Comparison of ENCODE assay signal across 8 cellular contexts in the genomic region with DNA sequence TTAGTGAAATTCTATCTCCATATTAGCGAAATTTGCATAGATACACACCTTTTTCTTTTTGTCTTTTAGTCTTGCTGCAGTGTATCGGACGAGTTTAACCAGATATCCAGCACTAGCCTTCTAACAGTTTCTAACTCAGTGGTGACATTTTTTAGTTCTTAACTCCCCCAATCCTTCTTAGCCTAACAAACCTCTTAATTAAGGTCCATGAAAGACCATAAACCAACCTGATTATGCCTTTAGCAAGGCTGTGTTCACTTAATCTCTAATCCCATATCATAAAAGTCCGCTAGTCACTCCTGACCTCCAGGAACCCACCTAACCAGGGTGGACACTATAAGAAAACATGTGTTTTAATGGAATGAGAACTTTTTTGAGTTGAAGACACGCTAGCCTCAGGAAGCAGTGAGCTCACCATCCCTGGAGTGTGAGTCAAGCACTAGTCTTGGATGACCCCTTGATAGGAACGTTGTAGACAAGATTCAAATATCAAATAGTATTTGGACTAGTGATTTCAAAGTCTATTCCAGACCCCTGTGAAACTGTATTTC. TPM values are rescaled to one million over a fixed set of nuclear protein-coding genes. Genes with fewer than 3 reads are reported as not detected.
A peak's percentile ranks its signal among the peaks of the same experiment; 100 is the strongest.
DNase-seq lines count a peak whose midpoint lies in the region; ATAC-seq and TF ChIP-seq lines count a peak whose summit lies in the region.

No MANE protein-coding gene starts in this region.

- H3K4me3 ChIP-seq in CD4-positive, CD25-positive, alpha-beta regulatory T cell (ENCODE audit: low read depth, low read length): peak overlapping the region; percentile 89
- H3K4me3 ChIP-seq in hepatocyte: peak overlapping the region; percentile 63
- peak overlapping the region; percentile 84 for H3K4me3 ChIP-seq in smooth muscle cell

- H3K4me1 ChIP-seq in CD4-positive, CD25-positive, alpha-beta regulatory T cell (ENCODE audit: control insufficient read depth, insufficient read depth, low read length, poor library complexity, severe bottlenecking): peaks cover 57% of the 10 kb centered on the region
- H3K4me1 ChIP-seq in hepatocyte (ENCODE audit: insufficient read depth) (peaks cover 11% of the 10 kb centered on the region), smooth muscle cell (ENCODE audit: low read depth) (peaks cover 18% of the 10 kb centered on the region)

- H4K20me1 ChIP-seq in hepatocyte (ENCODE audit: insufficient read depth, poor library complexity, severe bottlenecking) (no peaks in the 10 kb centered on the region), smooth muscle cell (ENCODE audit: low read depth) (no peaks in the 10 kb centered on the region)

- H3K79me2 ChIP-seq in hepatocyte (peaks cover 29% of the 10 kb centered on the region), smooth muscle cell (ENCODE audit: low read depth) (no peaks in the 10 kb centered on the region)

- H3F3A ChIP-seq in smooth muscle cell (ENCODE audit: low read depth): peaks cover 28% of the 10 kb centered on the region

- 22% methylated on average over 6 of the region's 6 CpGs for WGBS in hepatocyte (ENCODE audit: low lambda C conversion rate, missing lambda C conversion rate)
- WGBS in smooth muscle cell (ENCODE audit: low lambda C conversion rate): 20% methylated on average over 6 of the region's 6 CpGs

- H3K9me3 ChIP-seq in CD4-positive, CD25-positive, alpha-beta regulatory T cell (ENCODE audit: control insufficient read depth in 2 of 2, low read length in 2 of 2): no peaks in the 10 kb centered on the region
- no peaks in the 10 kb centered on the region for H3K9me3 ChIP-seq in hepatocyte (ENCODE audit: low read depth)
- H3K9me3 ChIP-seq in smooth muscle cell (replicated peaks; ENCODE audit: low read depth): no peaks in the 10 kb centered on the region

- no peaks in the 10 kb centered on the region for H3K27me3 ChIP-seq in CD4-positive, CD25-positive, alpha-beta regulatory T cell (ENCODE audit: control insufficient read depth, insufficient read depth, low read length)
- H3K27me3 ChIP-seq in hepatocyte (no peaks in the 10 kb centered on the region), smooth muscle cell (ENCODE audit: low read depth) (no peaks in the 10 kb centered on the region)

- intact Hi-C loops in activated CD8-positive, alpha-beta T cell treated with anti-CD3 and anti-CD28 coated beads for 36 hours (cut with micrococcal nuclease): no loop called here

- H3K27ac Mint-ChIP-seq in CD4-positive, CD25-positive, alpha-beta regulatory T cell: peak overlapping the region; percentile 72 to 99 (median 97)
- peak overlapping the region; percentile 97 for H3K27ac Mint-ChIP-seq in activated CD8-positive, alpha-beta T cell treated with anti-CD3 and anti-CD28 coated beads for 36 hours

- H3K9me2 ChIP-seq in hepatocyte (replicated peaks; ENCODE audit: insufficient read depth): no peaks in the 10 kb centered on the region

- peaks cover 13% of the 10 kb centered on the region for H3K27me3 Mint-ChIP-seq in CD4-positive, CD25-positive, alpha-beta regulatory T cell
- H3K27me3 Mint-ChIP-seq in activated CD8-positive, alpha-beta T cell treated with anti-CD3 and anti-CD28 coated beads for 36 hours: no peaks in the 10 kb centered on the region

- peak overlapping the region; percentile 98 for H3K27ac ChIP-seq in CD4-positive, CD25-positive, alpha-beta regulatory T cell (ENCODE audit: insufficient read depth, low read length, poor library complexity, severe bottlenecking)
- H3K27ac ChIP-seq in hepatocyte: peak overlapping the region; percentile 99
- H3K27ac ChIP-seq in smooth muscle cell (ENCODE audit: low read depth): peak overlapping the region; percentile 78

- no peak for ATAC-seq in CD4-positive, CD25-positive, alpha-beta regulatory T cell (ENCODE audit: low read depth in 2 of 2)
- no peak for ATAC-seq in activated CD8-positive, alpha-beta T cell treated with anti-CD3 and anti-CD28 coated beads for 36 hours
- ATAC-seq in HG03439 (IDR thresholded peaks at IDR 0.05; ENCODE audit: unreplicated experiment): no peak
- no peak for ATAC-seq in GM18868 (IDR thresholded peaks at IDR 0.05; ENCODE audit: unreplicated experiment)
- ATAC-seq in activated CD4-positive, CD25-positive, alpha-beta regulatory T cell treated with anti-CD3 and anti-CD28 coated beads, Interleukin-2, amount 50 U/mL, for 24 hours: no peak

- H2AFZ ChIP-seq in hepatocyte (peak overlapping the region; percentile 61), smooth muscle cell (ENCODE audit: low read depth) (peak overlapping the region; percentile 86)

- H3K4me2 ChIP-seq in hepatocyte (peak overlapping the region; percentile 94), smooth muscle cell (peak overlapping the region; percentile 99)

- TF ChIP-seq CTCF in activated CD8-positive, alpha-beta T cell treated with anti-CD3 and anti-CD28 coated beads for 36 hours (IDR thresholded peaks at IDR 0.05): no peak
- TF ChIP-seq CTCF in hepatocyte (IDR thresholded peaks at IDR 0.05; ENCODE audit: poor library complexity) (no peak), smooth muscle cell (IDR thresholded peaks at IDR 0.05; ENCODE audit: borderline replicate concordance, insufficient read depth, poor library complexity, severe bottlenecking) (no peak)

- CTCF ChIA-PET in activated CD8-positive, alpha-beta T cell treated with anti-CD3 and anti-CD28 coated beads for 36 hours (lab: Charles Lee): interaction anchor here (0.6 to 4.0 kb wide), 6 partner anchors 10 to 370 kb away, joined by 3 to 55 read pairs (median 4); a partner anchor contains a TSS

- peaks cover 17% of the 10 kb centered on the region for H3K36me3 Mint-ChIP-seq in CD4-positive, CD25-positive, alpha-beta regulatory T cell
- H3K36me3 Mint-ChIP-seq in activated CD8-positive, alpha-beta T cell treated with anti-CD3 and anti-CD28 coated beads for 36 hours (ENCODE audit: low read depth): peaks cover 52% of the 10 kb centered on the region

- peak overlapping the region; percentile 1 for H3K9ac ChIP-seq in smooth muscle cell (ENCODE audit: low read depth)

- peak in 1 of 3 donors; percentile 52 for DNase-seq in CD4-positive, CD25-positive, alpha-beta regulatory T cell
- peak; percentile 55 for DNase-seq in HT-29 (ENCODE audit: low spot score)
- peak; percentile 31 for DNase-seq in activated CD8-positive, alpha-beta T cell treated with anti-CD3 and anti-CD28 coated beads for 36 hours
- no peak for DNase-seq in hepatocyte (ENCODE audit: low spot score)
- DNase-seq in smooth muscle cell (lab: John Stamatoyannopoulos, UW; ENCODE audit: unreplicated experiment): no peak

- POLR2A ChIA-PET in activated CD8-positive, alpha-beta T cell treated with anti-CD3 and anti-CD28 coated beads for 36 hours (lab: Charles Lee): interaction anchor here (0.9 to 7.2 kb wide), 7 partner anchors 10 to 369 kb away, joined by 4 to 101 read pairs (median 34); a partner anchor contains a TSS

- H3K36me3 ChIP-seq in CD4-positive, CD25-positive, alpha-beta regulatory T cell (ENCODE audit: control insufficient read depth, insufficient read depth, low read length): peaks cover 6% of the 10 kb centered on the region
- H3K36me3 ChIP-seq in hepatocyte (replicated peaks; ENCODE audit: insufficient read depth, low read depth) (no peaks in the 10 kb centered on the region), smooth muscle cell (ENCODE audit: low read depth) (no peaks in the 10 kb centered on the region)

- H3K9me3 Mint-ChIP-seq in CD4-positive, CD25-positive, alpha-beta regulatory T cell: peaks cover 0 to 7% (median 1%) of the 10 kb centered on the region in 7 donors
- no peaks in the 10 kb centered on the region for H3K9me3 Mint-ChIP-seq in activated CD8-positive, alpha-beta T cell treated with anti-CD3 and anti-CD28 coated beads for 36 hours

- peak overlapping the region; percentile 91 to 99 (median 95) for H3K4me3 Mint-ChIP-seq in CD4-positive, CD25-positive, alpha-beta regulatory T cell
- peak overlapping the region; percentile 86 for H3K4me3 Mint-ChIP-seq in activated CD8-positive, alpha-beta T cell treated with anti-CD3 and anti-CD28 coated beads for 36 hours

- peaks cover 20 to 52% (median 30%) of the 10 kb centered on the region in 4 donors for H3K4me1 Mint-ChIP-seq in CD4-positive, CD25-positive, alpha-beta regulatory T cell
- H3K4me1 Mint-ChIP-seq in activated CD8-positive, alpha-beta T cell treated with anti-CD3 and anti-CD28 coated beads for 36 hours (ENCODE audit: low read depth): peaks cover 38% of the 10 kb centered on the region

RNA-seq across cellular contexts. Expression of a gene that starts 9.4 kb away (rescaled TPM):
- 391 TPM for total RNA-seq in CD4-positive, CD25-positive, alpha-beta regulatory T cell
- 10 to 100 TPM; 13.4 to 41.7 (median 21.1) TPM for polyA plus RNA-seq in CD4-positive, CD25-positive, alpha-beta regulatory T cell
- total RNA-seq in HT-29 (2014; rRNA removed; shearing (Covaris generic)): 52.9 and 67.7 TPM in 2 replicates
- total RNA-seq in activated CD8-positive, alpha-beta T cell treated with anti-CD3 and anti-CD28 coated beads for 36 hours: 10 to 100 TPM; 39.9 to 40.8 TPM
- 44.8 and 46.0 TPM in 2 replicates for total RNA-seq in hepatocyte
- 4.2 and 7.0 TPM in 2 replicates for polyA plus RNA-seq in hepatocyte
- total RNA-seq in smooth muscle cell: 17.4 and 17.7 TPM in 2 replicates
- polyA plus RNA-seq in smooth muscle cell: 2.4 and 3.0 TPM in 2 replicates

RNA-seq across cellular contexts. Expression of a gene that starts 30.6 kb away (rescaled TPM):
- total RNA-seq in CD4-positive, CD25-positive, alpha-beta regulatory T cell: 5.8 TPM
- polyA plus RNA-seq in CD4-positive, CD25-positive, alpha-beta regulatory T cell: 1 to 10 TPM; 3.5 to 6.1 (median 4.0) TPM
- 0.25 and 1.0 TPM in 2 replicates for total RNA-seq in HT-29 (2014; rRNA removed; shearing (Covaris generic))
- 10 to 100 TPM; 17.3 to 17.6 TPM for total RNA-seq in activated CD8-positive, alpha-beta T cell treated with anti-CD3 and anti-CD28 coated beads for 36 hours
- 0.16 and 0.50 TPM in 2 replicates for total RNA-seq in hepatocyte
- 0.44 and 0.74 TPM in 2 replicates for polyA plus RNA-seq in hepatocyte
- total RNA-seq in smooth muscle cell: 0.31 and 1.5 TPM in 2 replicates
- 0.82 and 1.2 TPM in 2 replicates for polyA plus RNA-seq in smooth muscle cell

RNA-seq across cellular contexts. Expression of a gene that starts 58.8 kb away (rescaled TPM):
- total RNA-seq in CD4-positive, CD25-positive, alpha-beta regulatory T cell: 3.9 TPM
- 1 to 10 TPM; 1.9 to 3.1 (median 2.7) TPM for polyA plus RNA-seq in CD4-positive, CD25-positive, alpha-beta regulatory T cell
- total RNA-seq in HT-29 (2014; rRNA removed; shearing (Covaris generic)): 2.1 and 2.4 TPM in 2 replicates
- total RNA-seq in activated CD8-positive, alpha-beta T cell treated with anti-CD3 and anti-CD28 coated beads for 36 hours: 1 to 10 TPM; 5.7 to 6.3 TPM
- total RNA-seq in hepatocyte (5.6 and 6.0 TPM in 2 replicates), smooth muscle cell (0.99 and 2.4 TPM in 2 replicates)
- polyA plus RNA-seq in hepatocyte (1.5 and 3.8 TPM in 2 replicates), smooth muscle cell (0.77 and 1.8 TPM in 2 replicates)

Comparison
In these comparisons a context has a peak if more than half of its experiments do, and no peak if none do; other contexts are left out.
1. DNase-seq: peak in HT-29 (single experiment) and activated CD8-positive, alpha-beta T cell treated with anti-CD3 and anti-CD28 coated beads for 36 hours (single experiment); none in hepatocyte (single experiment) and smooth muscle cell (single experiment).
2. Peak in every context shown above with its lines, with median percentiles within 50 percentile points of each other: H3K27ac ChIP-seq and H3K4me3 ChIP-seq.